Comparison of ENCODE assay signal across 8 cellular contexts in genomic region chr1:58816072-58816746, GRCh38. TPM values are rescaled to one million over a fixed set of nuclear protein-coding genes. Genes with fewer than 3 reads are reported as not detected.
A peak's percentile ranks its signal among the peaks of the same experiment; 100 is the strongest.
DNase-seq lines count a peak whose midpoint lies in the region; ATAC-seq, FAIRE-seq and TF ChIP-seq lines count a peak whose summit lies in the region.

No MANE protein-coding gene starts in this region.

- no peaks in the 10 kb centered on the region for H4K20me1 ChIP-seq in BLaER1
- H4K20me1 ChIP-seq in HepG2 (ENCODE audit: insufficient read depth, low read length), result no peaks in the 10 kb centered on the region

- no peaks in the 10 kb centered on the region for H3K79me2 ChIP-seq in HepG2 (ENCODE audit: insufficient read depth, low read length)

- DNase-seq in NCI-H510A (lab: John Stamatoyannopoulos, UW), result peak; percentile 85
- DNase-seq in activated CD4-positive, alpha-beta T cell treated with anti-CD3 and anti-CD28 coated beads, Interleukin-2, amount 50 U/mL, for 1 hour, result peak; percentile 80
- peak; percentile 80 for DNase-seq in dedifferentiated amniotic fluid mesenchymal stem cell (ENCODE audit: extremely low spot score)
- peak; percentile 63 for DNase-seq in HepG2 (ENCODE audit: low spot score)
- DNase-seq in stimulated activated CD4-positive, alpha-beta T cell treated with anti-CD3 and anti-CD28 coated beads, Interleukin-2, amount 100 ng/mL, for 4 hours (ENCODE audit: low read depth), result peak; percentile 73

- WGBS in HepG2 (ENCODE audit: low lambda C conversion rate), result under 1% methylated on average over 9 of the region's 49 CpGs

- in situ Hi-C loops in HepG2 (cut with HindIII; ENCODE audit: extremely low pct_ligation_motif_present, low pct_unique_long_range_greater_than_20kb), result no loop called here

- H2AFZ ChIP-seq in HepG2 (ENCODE audit: low read length), result peak overlapping the region; percentile 58

- H3K4me1 ChIP-seq in BLaER1, result peaks cover 21% of the 10 kb centered on the region
- peaks cover 68% of the 10 kb centered on the region for H3K4me1 ChIP-seq in HepG2 (ENCODE audit: insufficient read depth, low read length)

- BruUV-seq in HepG2 (replicated peaks; lab: Mats Ljungman, UMichigan), result no TSS peak

- no peak for TF ChIP-seq EP300 in HepG2 (IDR thresholded peaks at IDR 0.05; ENCODE audit: low read depth in 2 of 2, low read length in 2 of 2)
- TF ChIP-seq EP300 in HepG2 (CRISPR knock-in tag; IDR thresholded peaks at IDR 0.05; ENCODE audit: borderline replicate concordance), result no peak; the same call in 1 of the 2 replicates

- H3K4me2 ChIP-seq in BLaER1, result peak overlapping the region; percentile 96
- H3K4me2 ChIP-seq in HepG2 (ENCODE audit: low read depth, low read length), result peak overlapping the region; percentile 88

- H3K27me3 ChIP-seq in BLaER1 (no peaks in the 10 kb centered on the region), HepG2 (ENCODE audit: control insufficient read depth in 1 of 2, insufficient read depth in 2 of 2, low read length in 2 of 2) (peaks cover 0 to under 1% of the 10 kb centered on the region in 2 experiments; a peak in 1 of 5 replicates)

- peak overlapping the region; percentile 66 for H3K4me3 ChIP-seq in BLaER1
- H3K4me3 ChIP-seq in HepG2 (replicated peaks in 1 of 3; ENCODE audit: insufficient read depth in 1 of 3, low read depth in 2 of 3, low read length in 3 of 3), result peak overlapping the region; percentile 68 to 88 (median 80)

- peak; percentile 83 for TF ChIP-seq POLR2A in GM19193 (IDR thresholded peaks at IDR 0.05; ENCODE audit: extremely low read depth, insufficient read depth, insufficient read length)
- peak in 1 of 2 experiments; percentile 68; a peak in 2 of 4 replicates for TF ChIP-seq POLR2A in HepG2 (IDR thresholded peaks at IDR 0.05; ENCODE audit: insufficient read depth in 1 of 2, low read depth in 2 of 2, low read length in 2 of 2)

- intact Hi-C loops in HepG2 (cut with micrococcal nuclease; ENCODE audit: unreplicated experiment), result no loop called here

- H3K27ac ChIP-seq in BLaER1 (peak overlapping the region; percentile 84), HepG2 (ENCODE audit: extremely low read length, insufficient read depth, low read length) (peak overlapping the region; percentile 63)

- CTCF ChIA-PET in HepG2 (lab: Yijun Ruan, JAX; ENCODE audit: low intra/inter-chr PET ratio, low total read pairs), result interaction anchor here (1.3 kb wide), 1 partner anchor 77 kb away, joined by 4 read pairs; no protein-coding TSS in a partner anchor

- POLR2A ChIA-PET in HepG2 (lab: Yijun Ruan, JAX), result interaction anchor here (2.2 kb wide), 1 partner anchor 32 kb away, joined by 10 read pairs; the partner anchor contains the start of gene JUN

- peak; percentile 51; the same call in 1 of the 2 replicates for TF ChIP-seq RAD21 in HepG2 (CRISPR knock-in tag; IDR thresholded peaks at IDR 0.05)

- H3K36me3 ChIP-seq in BLaER1, result no peaks in the 10 kb centered on the region
- no peaks in the 10 kb centered on the region for H3K36me3 ChIP-seq in HepG2 (replicated peaks in 1 of 2; ENCODE audit: control insufficient read depth in 1 of 2, insufficient read depth in 2 of 2, low read length in 2 of 2)

- peak overlapping the region; percentile 76 for H3K9ac ChIP-seq in BLaER1
- peak overlapping the region; percentile 72 for H3K9ac ChIP-seq in HepG2 (ENCODE audit: insufficient read depth, low read depth, low read length)

- no peaks in the 10 kb centered on the region for H3K9me3 ChIP-seq in BLaER1
- no peaks in the 10 kb centered on the region for H3K9me3 ChIP-seq in HepG2 (ENCODE audit: low read length)

- peak; percentile 27; the same call in 1 of the 2 replicates for TF ChIP-seq CTCF in HepG2 (CRISPR knock-in tag; IDR thresholded peaks at IDR 0.05)

- ATAC-seq in HG03354 (IDR thresholded peaks at IDR 0.05; ENCODE audit: poor library complexity, severe bottlenecking, unreplicated experiment), result peak; percentile 89
- ATAC-seq in HepG2, result peak; percentile 90

- no peak for FAIRE-seq in HepG2 (lab: Jason Lieb, UNC)

TF ChIP-seq in HepG2, 621 proteins besides CTCF, POLR2A, EP300 and RAD21 (continues in another document):
- no peak for TF ChIP-seq ZFP37 (CRISPR knock-in tag; IDR thresholded peaks at IDR 0.05; ENCODE audit: borderline replicate concordance)
- TF ChIP-seq, protein P1, sequence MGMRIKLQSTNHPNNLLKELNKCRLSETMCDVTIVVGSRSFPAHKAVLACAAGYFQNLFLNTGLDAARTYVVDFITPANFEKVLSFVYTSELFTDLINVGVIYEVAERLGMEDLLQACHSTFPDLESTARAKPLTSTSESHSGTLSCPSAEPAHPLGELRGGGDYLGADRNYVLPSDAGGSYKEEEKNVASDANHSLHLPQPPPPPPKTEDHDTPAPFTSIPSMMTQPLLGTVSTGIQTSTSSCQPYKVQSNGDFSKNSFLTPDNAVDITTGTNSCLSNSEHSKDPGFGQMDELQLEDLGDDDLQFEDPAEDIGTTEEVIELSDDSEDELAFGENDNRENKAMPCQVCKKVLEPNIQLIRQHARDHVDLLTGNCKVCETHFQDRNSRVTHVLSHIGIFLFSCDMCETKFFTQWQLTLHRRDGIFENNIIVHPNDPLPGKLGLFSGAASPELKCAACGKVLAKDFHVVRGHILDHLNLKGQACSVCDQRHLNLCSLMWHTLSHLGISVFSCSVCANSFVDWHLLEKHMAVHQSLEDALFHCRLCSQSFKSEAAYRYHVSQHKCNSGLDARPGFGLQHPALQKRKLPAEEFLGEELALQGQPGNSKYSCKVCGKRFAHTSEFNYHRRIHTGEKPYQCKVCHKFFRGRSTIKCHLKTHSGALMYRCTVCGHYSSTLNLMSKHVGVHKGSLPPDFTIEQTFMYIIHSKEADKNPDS (CRISPR knock-in tag; IDR thresholded peaks at IDR 0.05), result no peak
- TF ChIP-seq, protein P2, sequence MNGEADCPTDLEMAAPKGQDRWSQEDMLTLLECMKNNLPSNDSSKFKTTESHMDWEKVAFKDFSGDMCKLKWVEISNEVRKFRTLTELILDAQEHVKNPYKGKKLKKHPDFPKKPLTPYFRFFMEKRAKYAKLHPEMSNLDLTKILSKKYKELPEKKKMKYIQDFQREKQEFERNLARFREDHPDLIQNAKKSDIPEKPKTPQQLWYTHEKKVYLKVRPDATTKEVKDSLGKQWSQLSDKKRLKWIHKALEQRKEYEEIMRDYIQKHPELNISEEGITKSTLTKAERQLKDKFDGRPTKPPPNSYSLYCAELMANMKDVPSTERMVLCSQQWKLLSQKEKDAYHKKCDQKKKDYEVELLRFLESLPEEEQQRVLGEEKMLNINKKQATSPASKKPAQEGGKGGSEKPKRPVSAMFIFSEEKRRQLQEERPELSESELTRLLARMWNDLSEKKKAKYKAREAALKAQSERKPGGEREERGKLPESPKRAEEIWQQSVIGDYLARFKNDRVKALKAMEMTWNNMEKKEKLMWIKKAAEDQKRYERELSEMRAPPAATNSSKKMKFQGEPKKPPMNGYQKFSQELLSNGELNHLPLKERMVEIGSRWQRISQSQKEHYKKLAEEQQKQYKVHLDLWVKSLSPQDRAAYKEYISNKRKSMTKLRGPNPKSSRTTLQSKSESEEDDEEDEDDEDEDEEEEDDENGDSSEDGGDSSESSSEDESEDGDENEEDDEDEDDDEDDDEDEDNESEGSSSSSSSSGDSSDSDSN (CRISPR knock-in tag; IDR thresholded peaks at IDR 0.05), result peak; percentile 99
- peak; percentile 61 for TF ChIP-seq RARA (CRISPR knock-in tag; IDR thresholded peaks at IDR 0.05)
- TF ChIP-seq MTA1 (CRISPR knock-in tag; IDR thresholded peaks at IDR 0.05; ENCODE audit: borderline replicate concordance), result 0 out of 2 replicates have a peak, but pooled peaks have one; percentile 56
- peak; percentile 85; the same call in 1 of the 2 replicates for TF ChIP-seq ELF4 (CRISPR knock-in tag; IDR thresholded peaks at IDR 0.05; ENCODE audit: borderline replicate concordance)
- no peak for TF ChIP-seq TBX3 (IDR thresholded peaks at IDR 0.05; ENCODE audit: borderline replicate concordance)
- TF ChIP-seq IRF2 (CRISPR knock-in tag; IDR thresholded peaks at IDR 0.05), result 0 out of 2 replicates have a peak, but pooled peaks have one; percentile 14
- no peak for TF ChIP-seq NONO (IDR thresholded peaks at IDR 0.05)
- 0 out of 2 replicates have a peak, but pooled peaks have one; percentile 24 for TF ChIP-seq NONO (CRISPR knock-in tag; conservative IDR thresholded peaks at IDR 0.05)
- TF ChIP-seq TOPORS (CRISPR knock-in tag; IDR thresholded peaks at IDR 0.05), result no peak

RNA-seq across cellular contexts. Expression of gene JUN, which starts 32.4 kb away (rescaled TPM):
- 13.3 and 22.3 TPM in 2 replicates for total RNA-seq in HepG2 (2016; rRNA removed; fragmentation: Illumina TruSeq; extraction: Trizol)
- 2.7 and 3.4 TPM in 2 replicates for total RNA-seq in HepG2 (2016; cell fraction: cytosol; rRNA removed; fragmentation: Illumina TruSeq; extraction: Trizol; ENCODE audit: low read depth)
- total RNA-seq in HepG2 (2016; cell fraction: insoluble cytoplasmic fraction; rRNA removed; fragmentation: Illumina TruSeq; extraction: Trizol), result 10.4 and 25.4 TPM in 2 replicates
- 7.5 and 8.4 TPM in 2 replicates for total RNA-seq in HepG2 (2016; cell fraction: membrane; rRNA removed; fragmentation: Illumina TruSeq; extraction: Trizol)
- total RNA-seq in HepG2 (2016; cell fraction: nucleus; rRNA removed; fragmentation: Illumina TruSeq; extraction: Trizol), result 37.1 and 40.6 TPM in 2 replicates
- polyA plus RNA-seq in HepG2 (2011; rRNA removed), result 18.2 and 28.1 TPM in 2 replicates
- 17.8 and 19.2 TPM in 2 replicates for polyA plus RNA-seq in HepG2 (2011; cell fraction: cytosol; rRNA removed)
- 39.8 and 53.6 TPM in 2 replicates for polyA plus RNA-seq in HepG2 (2011; cell fraction: nucleus; rRNA removed)
- polyA plus RNA-seq in HepG2 (2012), result 16.3 and 31.3 TPM in 2 replicates
- polyA plus RNA-seq in HepG2 (2016; cell fraction: cytosol; fragmentation: Illumina TruSeq; extraction: Trizol; ENCODE audit: low read depth), result 2.5 and 2.8 TPM in 2 replicates
- 14.8 and 19.3 TPM in 2 replicates for polyA plus RNA-seq in HepG2 (2016; cell fraction: insoluble cytoplasmic fraction; fragmentation: Illumina TruSeq; extraction: Trizol; ENCODE audit: low read depth)
- polyA plus RNA-seq in HepG2 (2016; cell fraction: membrane; fragmentation: Illumina TruSeq; extraction: Trizol; ENCODE audit: low read depth), result 6.0 and 6.6 TPM in 2 replicates
- polyA plus RNA-seq in HepG2 (2016; cell fraction: nucleus; fragmentation: Illumina TruSeq; extraction: Trizol; ENCODE audit: insufficient read depth, low read depth), result 56.1 and 62.3 TPM in 2 replicates
- 7.3 and 24.3 TPM in 2 replicates for polyA minus RNA-seq in HepG2 (2011; rRNA and poly(A)+ RNA removed; ENCODE audit: low replicate concordance)
- polyA minus RNA-seq in HepG2 (2011; cell fraction: cytosol; rRNA and poly(A)+ RNA removed), result 19.3 and 24.3 TPM in 2 replicates
- polyA minus RNA-seq in HepG2 (2011; cell fraction: nucleus; rRNA and poly(A)+ RNA removed), result 34.6 and 67.8 TPM in 2 replicates

Comparison
In these comparisons a context has a peak if more than half of its experiments do, and no peak if none do; other contexts are left out.
1. Peak in every context shown above with its lines: DNase-seq, ATAC-seq, H3K4me3 ChIP-seq and H3K27ac ChIP-seq.